1 cellular context compared by ENCODE assay signal in genomic region chr4:48022192-48022799, GRCh38.
TF ChIP-seq lines count a peak whose summit lies in the region.

No MANE protein-coding gene starts in this region.

TF ChIP-seq in IMR-90, 13 proteins besides CTCF, POLR2A, EP300 and RAD21:
- TF ChIP-seq CEBPB (IDR thresholded peaks at IDR 0.05; ENCODE audit: low read depth, low read length): no peak
- TF ChIP-seq RCOR1 (IDR thresholded peaks at IDR 0.05; ENCODE audit: insufficient replicate concordance, low read length): no peak
- no peak for TF ChIP-seq NFE2L2 (IDR thresholded peaks at IDR 0.05; ENCODE audit: low read depth, low read length)
- TF ChIP-seq BHLHE40 (IDR thresholded peaks at IDR 0.05; ENCODE audit: low read depth, low read length): no peak
- TF ChIP-seq CHD1 (IDR thresholded peaks at IDR 0.05; ENCODE audit: low read depth, low read length): no peak
- no peak for TF ChIP-seq MAZ (IDR thresholded peaks at IDR 0.05; ENCODE audit: borderline replicate concordance, low read depth, low read length)
- TF ChIP-seq MAFK (IDR thresholded peaks at IDR 0.05; ENCODE audit: low read depth, low read length): no peak
- TF ChIP-seq ELK1 (IDR thresholded peaks at IDR 0.05; ENCODE audit: borderline replicate concordance, low read depth, low read length): no peak
- no peak for TF ChIP-seq USF2 (IDR thresholded peaks at IDR 0.05; ENCODE audit: low read depth, low read length)
- no peak for TF ChIP-seq MXI1 (IDR thresholded peaks at IDR 0.05; ENCODE audit: borderline replicate concordance, low read depth, low read length)
- no peak for TF ChIP-seq SMC3 (IDR thresholded peaks at IDR 0.05; ENCODE audit: low read depth, low read length)
